ENCODE assay signal across 9 cellular contexts in genomic region chr11:22730319-22730718, GRCh38.
DNase-seq lines count a peak whose midpoint lies in the region; ATAC-seq, FAIRE-seq and TF ChIP-seq lines count a peak whose summit lies in the region.
"Had no signal": no experiment of that assay in that cellular context is flagged by ENCODE, and none has a peak within 500 bp of the region (broad histone marks: within the 10 kb centered on the region; RNA-seq: fewer than 3 reads in every experiment).

No MANE protein-coding gene starts in this region.

- H4K20me1 ChIP-seq in HCT116 (ENCODE audit: insufficient read depth), result no peaks in the 10 kb centered on the region

- H3K27ac ChIP-seq in HCT116 (ENCODE audit: low read depth, low read length) (no peak overlapping the region), stomach (no peak overlapping the region)

- no peaks in the 10 kb centered on the region for H3K4me1 ChIP-seq in HCT116 (ENCODE audit: control insufficient read depth in 1 of 2, insufficient read depth in 2 of 2, low read length in 2 of 2)
- H3K4me1 ChIP-seq in stomach, result no peaks in the 10 kb centered on the region

- no peak for ATAC-seq in HCT116

- no peaks in the 10 kb centered on the region for H3K9me2 ChIP-seq in HCT116 (ENCODE audit: insufficient read depth)

- H3K27me3 ChIP-seq in HCT116 (ENCODE audit: insufficient read depth, low read length) (peaks cover 32% of the 10 kb centered on the region), stomach (no peaks in the 10 kb centered on the region)

- intact Hi-C loops in HCT116 (cut with micrococcal nuclease), result no loop called here
- intact Hi-C loops in stomach (cut with DNase I; ENCODE audit: low total_unique reads), result no loop called here

- 0 out of 2 replicates have a peak, but pooled peaks have one; percentile 6 for TF ChIP-seq RAD21 in HCT116 (IDR thresholded peaks at IDR 0.05; ENCODE audit: low read depth)

- H3K9ac ChIP-seq in HCT116 (ENCODE audit: low read length), result no peak overlapping the region

- no peak for FAIRE-seq in urothelium cell line (lab: Jason Lieb, UNC)

- no peak overlapping the region for H2AFZ ChIP-seq in HCT116 (ENCODE audit: low read depth, low read length, poor library complexity, severe bottlenecking)

- POLR2A ChIA-PET in HCT116 (lab: Charles Lee), result no interaction called here

- TF ChIP-seq POLR2A in HCT116 (IDR thresholded peaks at IDR 0.05; ENCODE audit: borderline replicate concordance, extremely low read depth, insufficient read depth, insufficient read length), result no peak
- TF ChIP-seq POLR2A in stomach (IDR thresholded peaks at IDR 0.05), result no peak

- RAD21 ChIA-PET in HCT116 (lab: Charles Lee; ENCODE audit: low non-redundant PET in 1 of 2, low total read pairs in 2 of 2, uncharacterized antibody in 2 of 2, unreplicated experiment in 2 of 2), result no interaction called here

- no peaks in the 10 kb centered on the region for H3K79me2 ChIP-seq in HCT116 (ENCODE audit: insufficient read depth, low read length)

- H3K4me2 ChIP-seq in HCT116 (ENCODE audit: low read length), result no peak overlapping the region

- peak; percentile 33 for DNase-seq in ELR (ENCODE audit: low read depth)
- DNase-seq in HCT116 (ENCODE audit: low read depth, low spot score), result no peak
- peak; percentile 47 for DNase-seq in NCI-H526 treated with DMSO at 0.1 percent for 48 hours (lab: John Stamatoyannopoulos, UW)
- peak; percentile 10 for DNase-seq in kidney tubule cell (ENCODE audit: low spot score)
- no peak for DNase-seq in stomach
- DNase-seq in urothelium cell line (ENCODE audit: low spot score), result no peak
- no peak for DNase-seq in activated CD8-positive, alpha-beta memory T cell treated with anti-CD3 and anti-CD28 coated beads, Interleukin-2, amount 50 U/mL, for 4 hours
- DNase-seq in UCSD-AML1 (lab: John Stamatoyannopoulos, UW; ENCODE audit: unreplicated experiment), result no peak
- DNase-seq: amygdala had no signal

- H3K9me3 ChIP-seq in HCT116 (ENCODE audit: control insufficient read depth in 1 of 2, insufficient read depth in 1 of 2, low read depth in 1 of 2, low read length in 2 of 2) (no peaks in the 10 kb centered on the region), stomach (no peaks in the 10 kb centered on the region)

- 0 to 41% (median 23%) methylated on average over 1 of the region's 1 CpG for WGBS in stomach, 5 donors

- CTCF ChIA-PET in HCT116 (lab: Charles Lee), result interaction anchor here (1.0 kb wide), 1 partner anchor 57 kb away, joined by 3 read pairs; no protein-coding TSS in a partner anchor

- TF ChIP-seq EP300 in stomach (IDR thresholded peaks at IDR 0.05), result no peak

- BruUV-seq in HCT116 (replicated peaks; lab: Mats Ljungman, UMichigan), result no TSS peak

- TF ChIP-seq CTCF in HCT116 (IDR thresholded peaks at IDR 0.05 in 2 of 3, conservative IDR thresholded peaks at IDR 0.05 in 1 of 3; ENCODE audit: borderline replicate concordance in 1 of 3, insufficient read depth in 1 of 3, low read depth in 2 of 3, low read length in 2 of 3) (peak in 1 of 3 experiments; percentile 33; a peak in 1 of 6 replicates), stomach (IDR thresholded peaks at IDR 0.05) (peak in 2 of 7 experiments; percentile 12 to 34)

- H3K4me3 ChIP-seq in HCT116 (replicated peaks in 1 of 2; ENCODE audit: low read depth in 1 of 2, low read length in 2 of 2) (no peak overlapping the region), stomach (no peak overlapping the region)

- no peaks in the 10 kb centered on the region for H3K36me3 ChIP-seq in HCT116 (ENCODE audit: control insufficient read depth in 1 of 2, insufficient read depth in 2 of 2, low read length in 2 of 2)
- no peaks in the 10 kb centered on the region for H3K36me3 ChIP-seq in stomach

TF ChIP-seq in HCT116, 20 proteins besides CTCF, POLR2A, EP300 and RAD21:
- TF ChIP-seq JUND (IDR thresholded peaks at IDR 0.05) (no peak), SIN3A (IDR thresholded peaks at IDR 0.05; ENCODE audit: low read depth) (no peak), EZH2phosphoT487 (IDR thresholded peaks at IDR 0.05; ENCODE audit: borderline replicate concordance) (no peak), ATF3 (IDR thresholded peaks at IDR 0.05) (no peak), SRF (IDR thresholded peaks at IDR 0.05; ENCODE audit: low read depth) (no peak), EGR1 (IDR thresholded peaks at IDR 0.05; ENCODE audit: low read depth) (no peak), MAX (IDR thresholded peaks at IDR 0.05) (no peak), ZFX (IDR thresholded peaks at IDR 0.05) (no peak), ZBTB33 (IDR thresholded peaks at IDR 0.05; ENCODE audit: extremely low read depth, insufficient replicate concordance, low read length) (no peak), SP1 (IDR thresholded peaks at IDR 0.05; ENCODE audit: low read depth) (no peak), ZNF274 (IDR thresholded peaks at IDR 0.05; ENCODE audit: low read depth, low read length) (no peak)
TF ChIP-seq in HCT116: peak in this region for 0.

Comparison
In these comparisons a context has a peak if more than half of its experiments do, and no peak if none do; other contexts are left out.
1. DNase-seq: peak in ELR (single experiment), NCI-H526 treated with DMSO at 0.1 percent for 48 hours (single experiment) and kidney tubule cell (single experiment); none in HCT116 (single experiment), stomach (single experiment), urothelium cell line (single experiment), activated CD8-positive, alpha-beta memory T cell treated with anti-CD3 and anti-CD28 coated beads, Interleukin-2, amount 50 U/mL, for 4 hours (single experiment) and UCSD-AML1 (single experiment).